In the genomic region with DNA sequence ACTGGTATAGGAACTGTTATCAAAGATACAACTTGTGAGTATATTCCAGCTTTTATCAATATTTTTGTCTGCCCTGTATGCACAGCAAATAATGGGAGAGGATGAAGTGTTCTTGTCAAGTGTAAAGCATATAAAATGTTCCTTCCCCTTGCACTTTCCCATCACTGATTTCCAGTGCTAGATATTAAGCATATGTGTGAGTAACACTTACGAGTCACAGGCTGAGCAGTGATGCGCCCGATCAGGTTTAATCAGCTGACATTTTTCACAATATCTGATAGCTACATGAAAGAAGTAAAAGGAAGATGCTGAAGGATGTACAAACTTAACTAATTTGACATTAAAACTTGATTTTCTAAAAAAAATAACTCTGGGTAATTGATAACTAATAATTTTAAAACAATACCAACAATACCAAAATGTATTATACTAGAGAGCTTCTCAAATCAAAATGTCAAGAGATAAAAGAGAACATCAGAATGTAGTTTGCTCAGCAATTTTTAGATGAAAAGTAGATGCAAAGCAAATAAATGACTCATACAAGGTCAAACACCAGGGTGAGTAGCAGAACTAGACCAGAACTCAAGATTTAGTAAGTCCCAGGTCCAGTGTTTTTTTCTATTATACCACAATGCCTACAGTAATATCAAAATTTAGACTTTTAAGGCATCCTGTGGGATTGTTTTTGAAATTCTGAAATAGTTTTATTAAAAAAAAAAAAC, we compare ENCODE assay signal across 10 cellular contexts. TPM values are rescaled to one million over a fixed set of nuclear protein-coding genes. Genes with fewer than 3 reads are reported as not detected.
DNase-seq lines count a peak whose midpoint lies in the region; ATAC-seq lines count a peak whose summit lies in the region.
"Had no signal": no experiment of that assay in that cellular context is flagged by ENCODE, and none has a peak within 500 bp of the region (broad histone marks: within the 10 kb centered on the region; RNA-seq: fewer than 3 reads in every experiment).

No MANE protein-coding gene starts in this region.

- H3K27me3 Mint-ChIP-seq in T-helper 17 cell = no peaks in the 10 kb centered on the region

- DNase-seq in stimulated activated CD4-positive, alpha-beta T cell treated with anti-CD3 and anti-CD28 coated beads, Interleukin-1b, Interleukin-23, amount 100 ng/mL, for 48 hours = peak; percentile 14
- no peak for DNase-seq in stimulated activated CD4-positive, alpha-beta T cell treated with anti-CD3 and anti-CD28 coated beads, Interleukin-2, amount 100 ng/mL, for 24 hours
- no peak for DNase-seq in T-helper 17 cell
- DNase-seq in fibroblast of peridontal ligament (ENCODE audit: extremely low read depth) = peak; percentile 32
- DNase-seq in stromal cell of bone marrow (ENCODE audit: low read depth) = peak; percentile 19
- no peak for DNase-seq in superior temporal gyrus (ENCODE audit: extremely low spot score)
- no peak for DNase-seq in islet precursor cell
- no peak for DNase-seq in MV-4-11 (lab: John Stamatoyannopoulos, UW)
- DNase-seq: lower lobe of right lung, T1000 had no signal

- no peak overlapping the region for H3K4me3 Mint-ChIP-seq in T-helper 17 cell

- H3K36me3 Mint-ChIP-seq in T-helper 17 cell (ENCODE audit: low read depth) = peaks cover 6% of the 10 kb centered on the region

- H3K4me1 Mint-ChIP-seq in T-helper 17 cell = peaks cover 13% of the 10 kb centered on the region

- H3K9me3 ChIP-seq in T-helper 17 cell (ENCODE audit: control insufficient read depth, low read length, poor library complexity, severe bottlenecking) = no peaks in the 10 kb centered on the region
- H3K9me3 ChIP-seq: lower lobe of right lung had no signal

- peak overlapping the region; percentile 78 for H3K27ac Mint-ChIP-seq in T-helper 17 cell

- ATAC-seq in T-helper 17 cell = no peak

RNA-seq across cellular contexts. Expression of a gene that starts 56.4 kb away (rescaled TPM):
- total RNA-seq in T-helper 17 cell = 10 to 100 TPM; 63.0 to 69.0 TPM

Comparison
In these comparisons a context has a peak if more than half of its experiments do, and no peak if none do; other contexts are left out.
1. DNase-seq: peak in stimulated activated CD4-positive, alpha-beta T cell treated with anti-CD3 and anti-CD28 coated beads, Interleukin-1b, Interleukin-23, amount 100 ng/mL, for 48 hours (single experiment), fibroblast of peridontal ligament (single experiment) and stromal cell of bone marrow (single experiment); none in stimulated activated CD4-positive, alpha-beta T cell treated with anti-CD3 and anti-CD28 coated beads, Interleukin-2, amount 100 ng/mL, for 24 hours (0 of 2), T-helper 17 cell (0 of 3), superior temporal gyrus (single experiment), islet precursor cell (single experiment) and MV-4-11 (single experiment).